11 cellular contexts compared by ENCODE assay signal in genomic region chr3:62051506-62051905, GRCh38.
DNase-seq lines count a peak whose midpoint lies in the region; ATAC-seq and TF ChIP-seq lines count a peak whose summit lies in the region.
"Had no signal": no experiment of that assay in that cellular context is flagged by ENCODE, and none has a peak within 500 bp of the region (broad histone marks: within the 10 kb centered on the region; RNA-seq: fewer than 3 reads in every experiment).

No MANE protein-coding gene starts in this region.

- POLR2A ChIA-PET in AG04450 (lab: Yijun Ruan, JAX) (no interaction called here), HEK293 (lab: Yijun Ruan, JAX) (no interaction called here)

- H3K36me3 ChIP-seq in HEK293 (ENCODE audit: control insufficient read depth in 2 of 2, insufficient read depth in 1 of 2, low read length in 2 of 2) (no peaks in the 10 kb centered on the region), RWPE2 (ENCODE audit: low read depth) (no peaks in the 10 kb centered on the region)
- H3K36me3 ChIP-seq: neutrophil, thoracic aorta had no signal

- no peak overlapping the region for H3K27ac ChIP-seq in AG04450 (ENCODE audit: low read depth, low read length)
- H3K27ac ChIP-seq in HEK293 (ENCODE audit: extremely low read depth, low read depth, low read length): no peak overlapping the region
- no peak overlapping the region for H3K27ac ChIP-seq in RWPE2 (ENCODE audit: poor library complexity, severe bottlenecking)
- H3K27ac ChIP-seq: KMS-11, neutrophil, thoracic aorta had no signal

- peak; percentile 41 for TF ChIP-seq CTCF in AG04450 (IDR thresholded peaks at IDR 0.05; ENCODE audit: low read depth, low read length)
- TF ChIP-seq CTCF in HEK293 (tag by site-specific recombination; IDR thresholded peaks at IDR 0.05): no peak
- peak; percentile 73 for TF ChIP-seq CTCF in RWPE2 (IDR thresholded peaks at IDR 0.05; ENCODE audit: poor library complexity, severe bottlenecking)

- H3K9me3 ChIP-seq in AG04450 (ENCODE audit: control insufficient read depth, insufficient read depth, low read length) (no peaks in the 10 kb centered on the region), HEK293 (ENCODE audit: control insufficient read depth, insufficient read depth, low read depth, low read length) (no peaks in the 10 kb centered on the region), RWPE2 (ENCODE audit: severe bottlenecking) (no peaks in the 10 kb centered on the region)
- H3K9me3 ChIP-seq: neutrophil, thoracic aorta had no signal

- CTCF ChIA-PET in AG04450 (lab: Charles Lee) (interaction anchor here (0.7 to 2.0 kb wide), 4 partner anchors 13 to 137 kb away, joined by 3 to 5 read pairs (median 4); no protein-coding TSS in a partner anchor), HEK293 (lab: Yijun Ruan, JAX) (interaction anchor here (0.6 to 1.9 kb wide), 12 partner anchors 13 to 1011 kb away, joined by 3 to 5 read pairs (median 3); no protein-coding TSS in a partner anchor)

- ATAC-seq in RWPE2 (ENCODE audit: low read depth) (no peak), GM21360 (IDR thresholded peaks at IDR 0.05; ENCODE audit: unreplicated experiment) (no peak), HG03095 (IDR thresholded peaks at IDR 0.05; ENCODE audit: unreplicated experiment) (no peak)

- H3K4me3 ChIP-seq in AG04450 (ENCODE audit: low read depth, low read length) (no peak overlapping the region), HEK293 (ENCODE audit: low read depth, low read length) (no peak overlapping the region), RWPE2 (ENCODE audit: severe bottlenecking) (no peak overlapping the region)
- H3K4me3 ChIP-seq: thoracic aorta had no signal

- DNase-seq in AG04450 (ENCODE audit: low read depth, low spot score) (no peak), RWPE2 (ENCODE audit: low spot score) (no peak), glomerular endothelial cell (ENCODE audit: extremely low read depth, low read depth, low spot score) (peak; percentile 9), medulla oblongata (ENCODE audit: extremely low spot score) (no peak), dedifferentiated amniotic fluid mesenchymal stem cell (ENCODE audit: extremely low spot score) (no peak)

- H3K4me1 ChIP-seq in HEK293 (ENCODE audit: control insufficient read depth, insufficient read depth, low read length) (0 out of 2 replicates have a peak, but pooled peaks cover 2% of the 10 kb centered on the region), RWPE2 (ENCODE audit: insufficient read depth, poor library complexity, severe bottlenecking) (no peaks in the 10 kb centered on the region)

- H3K27me3 ChIP-seq in AG04450 (ENCODE audit: control insufficient read depth, insufficient read depth, low read length): no peaks in the 10 kb centered on the region
- H3K27me3 ChIP-seq in RWPE2 (ENCODE audit: insufficient read depth, poor library complexity, severe bottlenecking): no peaks in the 10 kb centered on the region
- H3K27me3 ChIP-seq: neutrophil had no signal

TF ChIP-seq in HEK293, 187 proteins besides CTCF, POLR2A, EP300 and RAD21:
- no peak for TF ChIP-seq OSR2 (tag by site-specific recombination; IDR thresholded peaks at IDR 0.05)
- TF ChIP-seq ZNF792 (tag by site-specific recombination; IDR thresholded peaks at IDR 0.05): no peak
- no peak for TF ChIP-seq ZNF585B (tag by site-specific recombination; IDR thresholded peaks at IDR 0.05)
- TF ChIP-seq KLF16 (tag by site-specific recombination; IDR thresholded peaks at IDR 0.05): no peak
- TF ChIP-seq ZBTB20 (tag by site-specific recombination; IDR thresholded peaks at IDR 0.05): peak; percentile 93
- TF ChIP-seq ZNF510 (tag by site-specific recombination; IDR thresholded peaks at IDR 0.05; ENCODE audit: insufficient replicate concordance): no peak
- TF ChIP-seq ZFP3 (tag by site-specific recombination; IDR thresholded peaks at IDR 0.05; ENCODE audit: low read depth): no peak
- no peak for TF ChIP-seq SP2 (tag by site-specific recombination; IDR thresholded peaks at IDR 0.05)
- no peak for TF ChIP-seq ZNF114 (tag by site-specific recombination; IDR thresholded peaks at IDR 0.05)
- no peak for TF ChIP-seq MZF1 (tag by site-specific recombination; IDR thresholded peaks at IDR 0.05; ENCODE audit: borderline replicate concordance)
- TF ChIP-seq ZNF654 (tag by site-specific recombination; IDR thresholded peaks at IDR 0.05; ENCODE audit: low read depth): peak; percentile 48
- TF ChIP-seq ZNF596 (tag by site-specific recombination; IDR thresholded peaks at IDR 0.05): no peak
- TF ChIP-seq ZNF664 (tag by site-specific recombination; IDR thresholded peaks at IDR 0.05): no peak
- no peak for TF ChIP-seq SP7 (tag by site-specific recombination; IDR thresholded peaks at IDR 0.05)
- TF ChIP-seq ZBTB6 (tag by site-specific recombination; IDR thresholded peaks at IDR 0.05): no peak
